ENCODE assay signal across 15 cellular contexts in genomic region chr2:219472629-219473187, GRCh38. TPM values are rescaled to one million over a fixed set of nuclear protein-coding genes. Genes with fewer than 3 reads are reported as not detected.
DNase-seq lines count a peak whose midpoint lies in the region; ATAC-seq and TF ChIP-seq lines count a peak whose summit lies in the region.
"Had no signal": no experiment of that assay in that cellular context is flagged by ENCODE, and none has a peak within 500 bp of the region (broad histone marks: within the 10 kb centered on the region; RNA-seq: fewer than 3 reads in every experiment).

No MANE protein-coding gene starts in this region.

- H3K14ac ChIP-seq in IMR-90 (replicated peaks; ENCODE audit: low read depth, low read length): no peak overlapping the region

- H3K4me3 ChIP-seq in IMR-90 (ENCODE audit: insufficient read depth, low read depth, low read length): no peak overlapping the region
- no peak overlapping the region for H3K4me3 ChIP-seq in ascending aorta
- no peak overlapping the region for H3K4me3 ChIP-seq in muscle layer of colon (ENCODE audit: low read depth in 1 of 2, low read length in 2 of 2)
- H3K4me3 ChIP-seq in thoracic aorta: no peak overlapping the region

- no peaks in the 10 kb centered on the region; the same call in 1 of the 2 replicates for H4K20me1 ChIP-seq in IMR-90 (ENCODE audit: insufficient read depth, low read length)

- H3K79me1 ChIP-seq in IMR-90 (ENCODE audit: low read depth in 1 of 2, low read length in 2 of 2): no peaks in the 10 kb centered on the region; a peak in 1 of 4 replicates

- no peak overlapping the region for H2BK120ac ChIP-seq in IMR-90 (ENCODE audit: low read depth, low read length)

- CTCF ChIA-PET in IMR-90 (lab: Yijun Ruan, JAX): interaction anchor here (1.2 kb wide), 1 partner anchor 57 kb away, joined by 4 read pairs; no protein-coding TSS in a partner anchor

- H3K27me3 ChIP-seq in IMR-90 (ENCODE audit: control insufficient read depth, insufficient read depth, low read length): no peaks in the 10 kb centered on the region
- no peaks in the 10 kb centered on the region for H3K27me3 ChIP-seq in ascending aorta
- H3K27me3 ChIP-seq in muscle layer of colon (ENCODE audit: control insufficient read depth in 1 of 2, insufficient read depth in 2 of 2, low read length in 2 of 2): no peaks in the 10 kb centered on the region
- H3K27me3 ChIP-seq in thoracic aorta (replicated peaks; ENCODE audit: insufficient read depth): no peaks in the 10 kb centered on the region
- H3K27me3 ChIP-seq: BE2C had no signal

- H3K9me3 ChIP-seq in IMR-90 (ENCODE audit: control insufficient read depth, insufficient read depth, low read length) (no peaks in the 10 kb centered on the region), ascending aorta (no peaks in the 10 kb centered on the region), muscle layer of colon (ENCODE audit: low read length) (no peaks in the 10 kb centered on the region), thoracic aorta (no peaks in the 10 kb centered on the region)
- H3K9me3 ChIP-seq: BE2C had no signal

- no peak overlapping the region for H2AK5ac ChIP-seq in IMR-90 (ENCODE audit: low read depth, low read length)

- DNase-seq in IMR-90 (no peak), ascending aorta (ENCODE audit: low spot score in 2 of 2) (no peak), thoracic aorta (ENCODE audit: low spot score) (no peak), amniotic stem cell (lab: John Stamatoyannopoulos, UW) (no peak), Ammon's horn (ENCODE audit: low spot score) (no peak), NCI-H510A (lab: John Stamatoyannopoulos, UW) (no peak)
- DNase-seq: BE2C, DMS79, GOT3, H9 had no signal

- no peak overlapping the region for H4K5ac ChIP-seq in IMR-90 (ENCODE audit: low read depth, low read length)

- no peak overlapping the region for H2BK5ac ChIP-seq in IMR-90 (ENCODE audit: low read depth, low read length, poor library complexity, severe bottlenecking)

- no peak overlapping the region for H4K91ac ChIP-seq in IMR-90 (ENCODE audit: insufficient read depth, low read depth, low read length)

- H2AFZ ChIP-seq in IMR-90 (replicated peaks; ENCODE audit: low read length, poor library complexity): no peak overlapping the region

- no peaks in the 10 kb centered on the region for H3K9me1 ChIP-seq in IMR-90 (ENCODE audit: insufficient read depth, low read length)

- in situ Hi-C loops in IMR-90 (cut with MboI; ENCODE audit: low sequenced_read_pairs): no loop called here

- no peak overlapping the region for H3K56ac ChIP-seq in IMR-90 (ENCODE audit: extremely low read depth, insufficient read depth, low read length)

- no peak overlapping the region for H3K23ac ChIP-seq in IMR-90 (ENCODE audit: low read depth, low read length)

- ATAC-seq in IMR-90 (ENCODE audit: low read depth): no peak
- ATAC-seq in thoracic aorta (ENCODE audit: insufficient number of reproducible peaks, low FRiP score, low read depth): no peak
- ATAC-seq: HepG2 had no signal

- BruUV-seq in IMR-90 (replicated peaks; lab: Mats Ljungman, UMichigan): no TSS peak

- peaks cover 17% of the 10 kb centered on the region for H3K4me1 ChIP-seq in IMR-90 (ENCODE audit: control insufficient read depth, insufficient read depth, low read length)
- peaks cover 0 to 5% of the 10 kb centered on the region in 2 donors for H3K4me1 ChIP-seq in ascending aorta
- H3K4me1 ChIP-seq in muscle layer of colon (ENCODE audit: insufficient read depth, low read length): peaks cover 30% of the 10 kb centered on the region
- H3K4me1 ChIP-seq in thoracic aorta (ENCODE audit: control insufficient read depth in 1 of 2, low read depth in 2 of 2): peaks cover 4 to 40% of the 10 kb centered on the region in 2 donors

- no peak overlapping the region for H2BK20ac ChIP-seq in IMR-90 (ENCODE audit: low read depth, low read length)

- H2AK9ac ChIP-seq in IMR-90 (replicated peaks; ENCODE audit: low read depth, low read length, poor library complexity): peak overlapping the region; percentile 48

- no peak overlapping the region for H3K18ac ChIP-seq in IMR-90 (ENCODE audit: low read depth, low read length)

- no peak for TF ChIP-seq CTCF in IMR-90 (conservative IDR thresholded peaks at IDR 0.05; ENCODE audit: low read depth, low read length)
- no peak for TF ChIP-seq CTCF in ascending aorta (IDR thresholded peaks at IDR 0.05)
- no peak for TF ChIP-seq CTCF in thoracic aorta (IDR thresholded peaks at IDR 0.05)

- no peak overlapping the region for H3K27ac ChIP-seq in IMR-90 (ENCODE audit: insufficient read depth, low read length)
- peak overlapping the region; percentile 43 to 73 for H3K27ac ChIP-seq in ascending aorta
- H3K27ac ChIP-seq in muscle layer of colon (ENCODE audit: low read depth, low read length): peak overlapping the region; percentile 14
- H3K27ac ChIP-seq in thoracic aorta: peak overlapping the region; percentile 15 to 16
- H3K27ac ChIP-seq: C4-2B had no signal

- WGBS in IMR-90 (ENCODE audit: extremely low coverage in 2 of 2, insufficient read length in 1 of 2), 2 experiments: 74% methylated on average over 7 of the region's 12 CpGs; no CpG with 5 or more reads in 1 of the 2 experiments

- peaks cover 55% of the 10 kb centered on the region; the same call in 1 of the 2 replicates for H3K36me3 ChIP-seq in IMR-90 (ENCODE audit: control insufficient read depth, insufficient read depth, low read length)
- H3K36me3 ChIP-seq in ascending aorta: peaks cover 71 to 89% of the 10 kb centered on the region in 2 donors
- H3K36me3 ChIP-seq in muscle layer of colon (ENCODE audit: insufficient read depth, low read length): peaks cover 51% of the 10 kb centered on the region
- peaks cover 86% of the 10 kb centered on the region for H3K36me3 ChIP-seq in thoracic aorta

- no peak for TF ChIP-seq RAD21 in IMR-90 (IDR thresholded peaks at IDR 0.05; ENCODE audit: low read length)

- dilution Hi-C loops in IMR-90 (cut with HindIII; ENCODE audit: low sequenced_read_pairs, unreplicated experiment): no loop called here

- no peak overlapping the region for H2BK15ac ChIP-seq in IMR-90 (ENCODE audit: low read depth, low read length)

- no peak overlapping the region for H3K4ac ChIP-seq in IMR-90 (ENCODE audit: low read depth, low read length)

- H3K9ac ChIP-seq in IMR-90 (ENCODE audit: low read depth, low read length) (no peak overlapping the region), muscle layer of colon (ENCODE audit: low read length) (no peak overlapping the region)

- no peak overlapping the region for H4K8ac ChIP-seq in IMR-90 (ENCODE audit: low read depth in 2 of 2, low read length in 2 of 2)

- TF ChIP-seq POLR2A in IMR-90 (IDR thresholded peaks at IDR 0.05; ENCODE audit: low read depth, low read length): no peak

- POLR2A ChIA-PET in IMR-90 (lab: Charles Lee; ENCODE audit: unreplicated experiment): interaction anchor here (1.0 kb wide), 1 partner anchor 26 kb away, joined by 3 read pairs; the partner anchor contains the start of gene GMPPA

- intact Hi-C loops in IMR-90 (cut with micrococcal nuclease): no loop called here
- intact Hi-C loops in ascending aorta (cut with DNase I): no loop called here

- no peak overlapping the region for H3K4me2 ChIP-seq in IMR-90 (ENCODE audit: low read depth, low read length)

TF ChIP-seq in IMR-90, 13 proteins besides CTCF, POLR2A, EP300 and RAD21 (continues in another document):
- TF ChIP-seq MAZ (IDR thresholded peaks at IDR 0.05; ENCODE audit: borderline replicate concordance, low read depth, low read length): no peak
- no peak for TF ChIP-seq NFE2L2 (IDR thresholded peaks at IDR 0.05; ENCODE audit: low read depth, low read length)
- no peak for TF ChIP-seq MAFK (IDR thresholded peaks at IDR 0.05; ENCODE audit: low read depth, low read length)
- no peak for TF ChIP-seq SMC3 (IDR thresholded peaks at IDR 0.05; ENCODE audit: low read depth, low read length)
- TF ChIP-seq CHD1 (IDR thresholded peaks at IDR 0.05; ENCODE audit: low read depth, low read length): no peak
- TF ChIP-seq BHLHE40 (IDR thresholded peaks at IDR 0.05; ENCODE audit: low read depth, low read length): no peak
- no peak for TF ChIP-seq RFX5 (IDR thresholded peaks at IDR 0.05; ENCODE audit: low read depth, low read length)
- no peak for TF ChIP-seq FOS (IDR thresholded peaks at IDR 0.05; ENCODE audit: low read depth, low read length)
- no peak for TF ChIP-seq RCOR1 (IDR thresholded peaks at IDR 0.05; ENCODE audit: insufficient replicate concordance, low read length)
- no peak for TF ChIP-seq ELK1 (IDR thresholded peaks at IDR 0.05; ENCODE audit: borderline replicate concordance, low read depth, low read length)

RNA-seq across cellular contexts. Expression of gene GMPPA, which starts 26.0 kb away (rescaled TPM):
- total RNA-seq in IMR-90 (2012; rRNA removed): 93.0 and 103 TPM in 2 replicates
- 124 and 134 TPM in 2 replicates for polyA plus RNA-seq in IMR-90 (2012; rRNA removed)
- polyA plus RNA-seq in IMR-90 (2012; cell fraction: cytosol; rRNA removed): 73.7 and 110 TPM in 2 replicates
- 322 and 367 TPM in 2 replicates for polyA plus RNA-seq in IMR-90 (2012; cell fraction: nucleus; rRNA removed; ENCODE audit: low replicate concordance)
- total RNA-seq in ascending aorta: 11.4 TPM
- total RNA-seq in thoracic aorta: 10 to 100 TPM; 30.5 to 56.5 TPM

RNA-seq across cellular contexts. Expression of gene SPEG, which starts 38.1 kb away (rescaled TPM):
- total RNA-seq in IMR-90 (2012; rRNA removed) (6.8 and 7.8 TPM in 2 replicates), ascending aorta (390 TPM), thoracic aorta (100 to 1,000 TPM; 426 to 455 TPM)
- polyA plus RNA-seq in IMR-90 (2012; rRNA removed): 81.6 and 109 TPM in 2 replicates
- polyA plus RNA-seq in IMR-90 (2012; cell fraction: cytosol; rRNA removed): 37.7 and 53.1 TPM in 2 replicates
- polyA plus RNA-seq in IMR-90 (2012; cell fraction: nucleus; rRNA removed; ENCODE audit: low replicate concordance): 492 and 808 TPM in 2 replicates

RNA-seq across cellular contexts. Expression of gene ASIC4, which starts 41.6 kb away (rescaled TPM):
- total RNA-seq in IMR-90 (2012; rRNA removed): not detected in 2 replicates
- polyA plus RNA-seq in IMR-90 (2012; rRNA removed): 0.10 TPM in 1 of 2 replicates, not detected in the other
- not detected in 2 replicates for polyA plus RNA-seq in IMR-90 (2012; cell fraction: cytosol; rRNA removed)
- 0.16 and 0.33 TPM in 2 replicates for polyA plus RNA-seq in IMR-90 (2012; cell fraction: nucleus; rRNA removed; ENCODE audit: low replicate concordance)
- total RNA-seq in ascending aorta: not detected
- under 1 TPM in 1 of 2 donors, not detected in 1; 0.41 TPM for total RNA-seq in thoracic aorta
- total RNA-seq: G401, HepG2 had no signal
- polyA plus RNA-seq: CD4-positive, alpha-beta memory T cell had no signal

RNA-seq across cellular contexts. Expression of gene DES, which starts 54.5 kb away (rescaled TPM):
- 3.3 and 4.3 TPM in 2 replicates for total RNA-seq in IMR-90 (2012; rRNA removed)
- 4.0 and 4.9 TPM in 2 replicates for polyA plus RNA-seq in IMR-90 (2012; rRNA removed)
- polyA plus RNA-seq in IMR-90 (2012; cell fraction: cytosol; rRNA removed): 3.4 and 4.1 TPM in 2 replicates
- polyA plus RNA-seq in IMR-90 (2012; cell fraction: nucleus; rRNA removed; ENCODE audit: low replicate concordance): 3.2 TPM in 2 replicates
- 182 TPM for total RNA-seq in ascending aorta
- 100 to 1,000 TPM; 146 to 302 TPM for total RNA-seq in thoracic aorta
- total RNA-seq: CD4-positive, alpha-beta memory T cell; G401; HepG2 had no signal
- polyA plus RNA-seq: CD4-positive, alpha-beta memory T cell; HepG2 had no signal

Comparison
In these comparisons a context has a peak if more than half of its experiments do, and no peak if none do; other contexts are left out.
1. RNA of gene SPEG, which starts 38.1 kb away (total RNA-seq): 426 to 455 TPM in thoracic aorta and 390 TPM in ascending aorta (single experiment); 6.8 to 7.8 TPM in IMR-90; every median in the first group is over 10 times any median in the second.